Comparison of ENCODE assay signal across 5 cellular contexts in the genomic region with DNA sequence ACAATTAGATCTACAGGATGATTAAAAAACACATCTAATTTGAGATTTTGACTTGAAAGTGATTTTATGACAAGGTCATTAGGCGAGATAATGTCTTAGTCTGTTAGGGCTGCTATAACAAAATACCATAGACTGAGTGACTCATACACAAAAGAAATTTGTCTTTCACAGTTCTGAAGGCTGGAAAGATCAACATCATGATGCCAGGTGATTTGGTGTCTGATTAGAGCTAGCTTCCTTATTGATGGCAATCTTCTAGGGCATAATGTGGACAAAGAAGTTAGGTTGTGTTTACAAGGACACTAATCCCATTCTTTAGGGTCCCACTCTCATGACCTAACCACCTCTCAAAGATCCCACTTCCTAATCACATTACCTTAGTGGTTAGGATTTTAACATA.
"Had no signal": no experiment of that assay in that cellular context is flagged by ENCODE, and none has a peak within 500 bp of the region (broad histone marks: within the 10 kb centered on the region; RNA-seq: fewer than 3 reads in every experiment).

No MANE protein-coding gene starts in this region.

- H3K4me3 ChIP-seq: GM23338, K562 had no signal

- ATAC-seq: GM23338, K562 had no signal

- DNase-seq: H9, HCEC 1CT, IMR-90 had no signal
